In genomic region chr3:66856555-66856954, GRCh38 we compare ENCODE assay signal across 13 cellular contexts.
DNase-seq lines count a peak whose midpoint lies in the region; ATAC-seq and TF ChIP-seq lines count a peak whose summit lies in the region.
"Had no signal": no experiment of that assay in that cellular context is flagged by ENCODE, and none has a peak within 500 bp of the region (broad histone marks: within the 10 kb centered on the region; RNA-seq: fewer than 3 reads in every experiment).

No MANE protein-coding gene starts in this region.

- peak overlapping the region; percentile 39 for H3K27ac Mint-ChIP-seq in neural crest cell (ENCODE audit: unreplicated experiment)
- H3K27ac Mint-ChIP-seq: nephron had no signal

- no peak overlapping the region for H3K4me3 Mint-ChIP-seq in neural crest cell
- H3K4me3 Mint-ChIP-seq: immature natural killer cell, nephron had no signal

- ATAC-seq in GM19328 (IDR thresholded peaks at IDR 0.05; ENCODE audit: unreplicated experiment) (peak; percentile 58), HG02852 (IDR thresholded peaks at IDR 0.05; ENCODE audit: unreplicated experiment) (peak; percentile 80)

- H3K36me3 ChIP-seq in Karpas-422 (ENCODE audit: insufficient read depth, low read length): no peaks in the 10 kb centered on the region
- H3K36me3 ChIP-seq: MG63 had no signal

- H3K27me3 ChIP-seq in Karpas-422 (ENCODE audit: low read length): no peaks in the 10 kb centered on the region
- H3K27me3 ChIP-seq: MG63, testis had no signal

- H3K9me2 ChIP-seq in Karpas-422 (replicated peaks; ENCODE audit: insufficient read depth, low read length): no peaks in the 10 kb centered on the region

- peaks cover 24% of the 10 kb centered on the region for H3K4me1 ChIP-seq in Karpas-422 (ENCODE audit: low read length)
- H3K4me1 ChIP-seq: testis had no signal

- H3K79me2 ChIP-seq in Karpas-422 (ENCODE audit: low read length): no peaks in the 10 kb centered on the region

- no peak for TF ChIP-seq CTCF in neural crest cell (conservative IDR thresholded peaks at IDR 0.05)

- no peaks in the 10 kb centered on the region for H3K9me3 ChIP-seq in Karpas-422 (ENCODE audit: low read length)
- H3K9me3 ChIP-seq: MG63, testis had no signal

- no peaks in the 10 kb centered on the region for H4K20me1 ChIP-seq in Karpas-422 (ENCODE audit: insufficient read depth, low read depth, low read length)

- peaks cover 17% of the 10 kb centered on the region for H3K36me3 Mint-ChIP-seq in neural crest cell (ENCODE audit: low read depth)
- H3K36me3 Mint-ChIP-seq: immature natural killer cell had no signal

- peak overlapping the region; percentile 79 for H3K27ac ChIP-seq in Karpas-422 (ENCODE audit: low read length)
- H3K27ac ChIP-seq: testis had no signal

- H3K4me2 ChIP-seq in Karpas-422 (ENCODE audit: low read depth, low read length, poor library complexity, severe bottlenecking): peak overlapping the region; percentile 34

- no peak overlapping the region; the same call in 1 of the 2 replicates for H3K4me3 ChIP-seq in Karpas-422 (ENCODE audit: low read length)
- H3K4me3 ChIP-seq: MG63, testis had no signal

- peak; percentile 90 for DNase-seq in Karpas-422
- DNase-seq in neural crest cell (ENCODE audit: low read depth, low spot score): no peak
- DNase-seq in NCI-H146 treated with DMSO at 0.1 percent for 48 hours (lab: John Stamatoyannopoulos, UW; ENCODE audit: unreplicated experiment): no peak
- DNase-seq in CD1c-positive myeloid dendritic cell (ENCODE audit: extremely low spot score): no peak
- no peak for DNase-seq in NCI-H748 (lab: John Stamatoyannopoulos, UW; ENCODE audit: unreplicated experiment)
- DNase-seq: DMS79, H7, MG63, testis had no signal

- peak overlapping the region; percentile 29 for H3K9ac ChIP-seq in Karpas-422 (ENCODE audit: low read length)

- peak overlapping the region; percentile 60; the same call in 1 of the 2 replicates for H2AFZ ChIP-seq in Karpas-422 (ENCODE audit: low read length)

- H3K4me1 Mint-ChIP-seq in neural crest cell: peaks cover 29% of the 10 kb centered on the region
- H3K4me1 Mint-ChIP-seq: immature natural killer cell had no signal

- no peaks in the 10 kb centered on the region for H3K27me3 Mint-ChIP-seq in neural crest cell (ENCODE audit: low read depth)

- peaks cover 16% of the 10 kb centered on the region for H3K9me3 Mint-ChIP-seq in neural crest cell
